Comparison of ENCODE assay signal across 12 cellular contexts in genomic region chr16:28186752-28187151, GRCh38. TPM values are rescaled to one million over a fixed set of nuclear protein-coding genes. Genes with fewer than 3 reads are reported as not detected.
A peak's percentile ranks its signal among the peaks of the same experiment; 100 is the strongest.
DNase-seq lines count a peak whose midpoint lies in the region; ATAC-seq, FAIRE-seq and TF ChIP-seq lines count a peak whose summit lies in the region.
"Had no signal": no experiment of that assay in that cellular context is flagged by ENCODE, and none has a peak within 500 bp of the region (broad histone marks: within the 10 kb centered on the region; RNA-seq: fewer than 3 reads in every experiment).

No MANE protein-coding gene starts in this region.

- H3K4me1 Mint-ChIP-seq in activated CD4-positive, alpha-beta T cell treated with anti-CD3 and anti-CD28 coated beads for 36 hours: peaks cover 94% of the 10 kb centered on the region

- TF ChIP-seq POLR2A in K562 (conservative IDR thresholded peaks at IDR 0.05): no peak

- no peaks in the 10 kb centered on the region for H3K27me3 Mint-ChIP-seq in activated CD4-positive, alpha-beta T cell treated with anti-CD3 and anti-CD28 coated beads for 36 hours

- peaks cover 43% of the 10 kb centered on the region for H4K20me1 ChIP-seq in K562 (replicated peaks; ENCODE audit: control insufficient read depth, insufficient read depth, low read length)

- no peak for FAIRE-seq in K562 (lab: Jason Lieb, UNC)
- FAIRE-seq: small intestine had no signal

- peak; percentile 51 for ATAC-seq in activated CD4-positive, alpha-beta T cell treated with anti-CD3 and anti-CD28 coated beads for 36 hours
- peak; percentile 17; the same call in 1 of the 3 replicates for ATAC-seq in K562
- no peak for ATAC-seq in GM19455 (IDR thresholded peaks at IDR 0.05; ENCODE audit: unreplicated experiment)
- ATAC-seq in HG02870 (IDR thresholded peaks at IDR 0.05; ENCODE audit: unreplicated experiment): no peak

- no peak for DNase-seq in activated CD4-positive, alpha-beta T cell treated with anti-CD3 and anti-CD28 coated beads for 36 hours
- DNase-seq in activated CD4-positive, alpha-beta T cell treated with anti-CD3 and anti-CD28 coated beads for 48 hours: no peak
- peak; percentile 55 for DNase-seq in LHCN-M2 (ENCODE audit: low read depth)
- no peak for DNase-seq in K562 (ENCODE audit: extremely low read depth in 1 of 4, low spot score in 3 of 4)
- DNase-seq in renal cortical epithelial cell (ENCODE audit: low read depth): peak; percentile 33
- DNase-seq in islet precursor cell: no peak
- DNase-seq: 8988T, amygdala, small intestine, WERI-Rb-1 had no signal

- 74% methylated on average over 4 of the region's 4 CpGs for WGBS in K562 (ENCODE audit: insufficient coverage, low coverage, missing lambda C conversion rate)

- no peak for TF ChIP-seq EP300 in K562 (IDR thresholded peaks at IDR 0.05; ENCODE audit: low read length)

- H3K27ac Mint-ChIP-seq in activated CD4-positive, alpha-beta T cell treated with anti-CD3 and anti-CD28 coated beads for 36 hours: peak overlapping the region; percentile 89

- H3K4me1 ChIP-seq in K562 (replicated peaks in 1 of 2; ENCODE audit: control insufficient read depth in 2 of 2, insufficient read depth in 2 of 2, low read length in 2 of 2): peaks cover 12 to 49% of the 10 kb centered on the region in 2 experiments

- peaks cover 56% of the 10 kb centered on the region for H3K36me3 ChIP-seq in K562 (ENCODE audit: control insufficient read depth, insufficient read depth, low read length)

- H3K27me3 ChIP-seq in K562 (ENCODE audit: control insufficient read depth in 2 of 2, insufficient read depth in 2 of 2, low read length in 2 of 2): no peaks in the 10 kb centered on the region

- no TSS peak for BruUV-seq in K562 (replicated peaks; lab: Mats Ljungman, UMichigan)

- CTCF ChIA-PET in activated CD4-positive, alpha-beta T cell treated with anti-CD3 and anti-CD28 coated beads for 36 hours (lab: Charles Lee): interaction anchor here (0.7 to 1.7 kb wide), 4 partner anchors 16 to 910 kb away, joined by 3 to 7 read pairs (median 3); partner anchors contain the start of gene XPO6
- CTCF ChIA-PET in K562 (lab: Yijun Ruan, JAX; ENCODE audit: low intra/inter-chr PET ratio): no interaction called here

- peak overlapping the region; percentile 36; the same call in 1 of the 3 replicates for H3K27ac ChIP-seq in K562 (ENCODE audit: extremely low read depth, low read depth, low read length)
- H3K27ac ChIP-seq: WERI-Rb-1 had no signal

- H3K79me2 ChIP-seq in K562 (ENCODE audit: control insufficient read depth, insufficient read depth, low read length): peaks cover 100% of the 10 kb centered on the region

- no peaks in the 10 kb centered on the region; the same call in 1 of the 2 replicates for H3K9me3 ChIP-seq in K562 (replicated peaks; ENCODE audit: control insufficient read depth, insufficient read depth, low read depth, low read length)

- no peak overlapping the region for H3K4me2 ChIP-seq in K562 (ENCODE audit: insufficient read depth, low read length)

- POLR2A ChIA-PET in activated CD4-positive, alpha-beta T cell treated with anti-CD3 and anti-CD28 coated beads for 36 hours (lab: Charles Lee): interaction anchor here (0.6 kb wide), 1 partner anchor 75 kb away, joined by 3 read pairs; no protein-coding TSS in a partner anchor
- POLR2A ChIA-PET in K562 (lab: Yijun Ruan, JAX): interaction anchor here (1.2 kb wide), 1 partner anchor 16 kb away, joined by 3 read pairs; no protein-coding TSS in a partner anchor

- peak overlapping the region; percentile 42 for H3K4me3 Mint-ChIP-seq in activated CD4-positive, alpha-beta T cell treated with anti-CD3 and anti-CD28 coated beads for 36 hours

- H2AFZ ChIP-seq in K562 (ENCODE audit: low read depth, low read length): no peak overlapping the region

- TF ChIP-seq RAD21 in K562 (CRISPR knock-in tag; conservative IDR thresholded peaks at IDR 0.05 in 1 of 2, IDR thresholded peaks at IDR 0.05 in 1 of 2): no peak

- intact Hi-C loops in activated CD4-positive, alpha-beta T cell treated with anti-CD3 and anti-CD28 coated beads for 36 hours (cut with DNase I, micrococcal nuclease): loop anchor here (1.0 to 10.0 kb wide), 3 partner anchors 24 to 952 kb away; partner anchors contain the start of gene XPO6 (in 2 of the 2)
- intact Hi-C loops in K562 (cut with micrococcal nuclease): no loop called here

- no peaks in the 10 kb centered on the region for H3K9me3 Mint-ChIP-seq in activated CD4-positive, alpha-beta T cell treated with anti-CD3 and anti-CD28 coated beads for 36 hours (ENCODE audit: low read depth)

- H3K4me3 ChIP-seq in K562: no peak overlapping the region

- TF ChIP-seq CTCF in K562 (IDR thresholded peaks at IDR 0.05 in 2 of 3, conservative IDR thresholded peaks at IDR 0.05 in 1 of 3; ENCODE audit: insufficient read depth in 2 of 3, low read depth in 1 of 3, low read length in 3 of 3): no peak

- in situ Hi-C loops in K562 (cut with MboI): no loop called here

- peaks cover 76% of the 10 kb centered on the region for H3K36me3 Mint-ChIP-seq in activated CD4-positive, alpha-beta T cell treated with anti-CD3 and anti-CD28 coated beads for 36 hours (ENCODE audit: low read depth)

- H3K9me1 ChIP-seq in K562 (ENCODE audit: control insufficient read depth, insufficient read depth, low read length): peaks cover 5% of the 10 kb centered on the region

- H3K9ac ChIP-seq in K562 (ENCODE audit: insufficient read depth in 1 of 2, low read depth in 2 of 2, low read length in 2 of 2): no peak overlapping the region

TF ChIP-seq in K562, 482 proteins besides CTCF, POLR2A, EP300 and RAD21:
- TF ChIP-seq ZBTB34 (CRISPR knock-in tag; IDR thresholded peaks at IDR 0.05) (no peak), ZNF316 (IDR thresholded peaks at IDR 0.05) (0 out of 2 replicates have a peak, but pooled peaks have one; percentile 2), NCOA2 (IDR thresholded peaks at IDR 0.05; ENCODE audit: partially characterized antibody in 2 of 2) (peak in 1 of 2 experiments; percentile 67)

RNA-seq across cellular contexts. Expression of gene XPO6, which starts 25.0 kb away (rescaled TPM):
- total RNA-seq in activated CD4-positive, alpha-beta T cell treated with anti-CD3 and anti-CD28 coated beads for 36 hours: 100 to 1,000 TPM; 241 to 368 TPM
- total RNA-seq in LHCN-M2 (2014; rRNA removed): 117 and 127 TPM in 2 replicates
- 99.8 TPM for polyA plus RNA-seq in LHCN-M2 (2012)
- 514 and 616 TPM in 2 replicates for total RNA-seq in K562 (2011; cell fraction: chromatin; rRNA removed; ENCODE audit: low replicate concordance)
- 268 and 281 TPM in 2 replicates for total RNA-seq in K562 (2011; cell fraction: nucleolus; rRNA removed)
- total RNA-seq in K562 (2011; cell fraction: nucleoplasm; rRNA removed): 282 and 295 TPM in 2 replicates
- total RNA-seq in K562 (2014; rRNA removed): 121 and 136 TPM in 2 replicates
- total RNA-seq in K562 (2014; rRNA removed; fragmentation: Illumina TruSeq; extraction: Trizol): 90.7 and 104 TPM in 2 replicates
- 101 and 104 TPM in 2 replicates for total RNA-seq in K562 (2015; rRNA removed; fragmentation: Illumina TruSeq; extraction: Trizol)
- total RNA-seq in K562 (2021): 196 and 204 TPM in 2 replicates
- 160 and 184 TPM in 2 replicates for polyA plus RNA-seq in K562 (2011; rRNA removed)
- polyA plus RNA-seq in K562 (2011; cell fraction: cytosol; rRNA removed): 233 and 372 TPM in 2 replicates
- 242 and 339 TPM in 2 replicates for polyA plus RNA-seq in K562 (2011; cell fraction: nucleus; rRNA removed)
- 107 and 149 TPM in 2 replicates for polyA plus RNA-seq in K562 (2012)
- polyA plus RNA-seq in K562 (2014; fragmentation: Illumina TruSeq; extraction: Trizol): 154 and 180 TPM in 2 replicates
- polyA plus RNA-seq in K562 (2014; fragmentation: Nextera tagmentation; extraction: Ambion mirVana): 10 to 100 TPM; 11.2 to 31.0 TPM
- 119 and 141 TPM in 2 replicates for polyA plus RNA-seq in K562 (2014; rRNA removed)
- 205 and 308 TPM in 2 replicates for polyA minus RNA-seq in K562 (2011; rRNA and poly(A)+ RNA removed)
- polyA minus RNA-seq in K562 (2011; cell fraction: cytosol; rRNA and poly(A)+ RNA removed): 160 and 194 TPM in 2 replicates
- polyA minus RNA-seq in K562 (2011; cell fraction: nucleus; rRNA and poly(A)+ RNA removed): 200 and 231 TPM in 2 replicates
- 68.8 and 140 TPM in 2 replicates for total RNA-seq in renal cortical epithelial cell

Comparison
In these comparisons a context has a peak if more than half of its experiments do, and no peak if none do; other contexts are left out.
1. ATAC-seq: peak in activated CD4-positive, alpha-beta T cell treated with anti-CD3 and anti-CD28 coated beads for 36 hours (single experiment) and K562 (single experiment); none in GM19455 (single experiment) and HG02870 (single experiment).
2. DNase-seq: peak in LHCN-M2 (single experiment) and renal cortical epithelial cell (single experiment); none in activated CD4-positive, alpha-beta T cell treated with anti-CD3 and anti-CD28 coated beads for 36 hours (single experiment), activated CD4-positive, alpha-beta T cell treated with anti-CD3 and anti-CD28 coated beads for 48 hours (single experiment), K562 (0 of 4) and islet precursor cell (single experiment).